ENCODE assay signal across 32 cellular contexts in the genomic region with DNA sequence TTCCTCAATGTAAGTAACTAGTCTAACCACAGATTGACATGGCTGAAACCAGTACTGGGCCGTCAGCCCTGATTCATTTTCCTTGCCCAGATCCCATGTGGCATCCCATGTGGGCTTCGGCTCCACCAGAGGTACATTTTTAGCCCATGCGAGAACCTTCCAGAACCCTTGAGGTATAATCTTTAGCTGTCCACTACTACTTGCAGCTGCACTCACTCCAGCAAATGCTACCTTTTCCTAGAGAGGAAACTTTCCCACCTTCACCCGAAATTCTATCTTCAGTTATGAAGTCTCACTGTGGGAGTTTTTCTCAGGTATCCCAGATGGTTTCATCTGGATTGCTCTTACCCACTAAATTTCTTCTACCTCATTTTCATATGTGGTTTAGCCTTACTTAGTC.
"Had no signal": no experiment of that assay in that cellular context is flagged by ENCODE, and none has a peak within 500 bp of the region (broad histone marks: within the 10 kb centered on the region; RNA-seq: fewer than 3 reads in every experiment).

No MANE protein-coding gene starts in this region.

- ATAC-seq: activated naive CD4-positive, alpha-beta T cell treated with anti-CD3 and anti-CD28 coated beads, Interleukin-2, amount 50 U/mL, for 72 hours; activated naive CD8-positive, alpha-beta T cell treated with anti-CD3 and anti-CD28 coated beads, Interleukin-2, amount 50 U/mL, for 24 hours; activated T-cell treated with anti-CD3 and anti-CD28 coated beads, Interleukin-2, amount 50 U/mL, for 4 hours; activated T-cell treated with anti-CD3 and anti-CD28 coated beads, Interleukin-2, amount 50 U/mL, for 72 hours; activated T-helper 17 cell treated with anti-CD3 and anti-CD28 coated beads, Interleukin-2, amount 50 U/mL, for 72 hours; body of pancreas had no signal

- H3K27ac ChIP-seq: adrenal gland, ascending aorta, body of pancreas, brain microvascular endothelial cell, breast epithelium, cardiac muscle cell had no signal

- H3K9me3 ChIP-seq: adrenal gland, ascending aorta, body of pancreas, breast epithelium had no signal

- H3K27me3 ChIP-seq: adrenal gland, ascending aorta, body of pancreas, brain microvascular endothelial cell, breast epithelium, cardiac muscle cell had no signal

- H3K4me1 ChIP-seq: ascending aorta, body of pancreas, breast epithelium had no signal

- H3K4me3 ChIP-seq: adrenal gland, ascending aorta, body of pancreas, breast epithelium, cardiac muscle cell had no signal

- H3K36me3 ChIP-seq: adrenal gland, ascending aorta, brain microvascular endothelial cell, breast epithelium, cardiac muscle cell had no signal

- DNase-seq: activated effector memory CD4-positive, alpha-beta T cell treated with anti-CD3 and anti-CD28 coated beads, Interleukin-2, amount 50 U/mL, for 16 hours; activated effector memory CD4-positive, alpha-beta T cell treated with Interleukin-2 at 50 U/mL for 16 hours; activated gamma-delta T cell; activated gamma-delta T cell treated with Interleukin-2 at 50 U/mL for 16 hours; activated naive CD4-positive, alpha-beta T cell; activated naive CD4-positive, alpha-beta T cell treated with anti-CD3 and anti-CD28 coated beads for 36 hours; activated naive CD4-positive, alpha-beta T cell treated with anti-CD3 and anti-CD28 coated beads, Interleukin-2, amount 10 ng/mL, durations not matched to agents 7 days and 5 days; activated naive CD4-positive, alpha-beta T cell treated with anti-CD3 and anti-CD28 coated beads, Interleukin-2, amount 50 U/mL, for 16 hours; activated naive CD4-positive, alpha-beta T cell treated with Interleukin-2 at 50 U/mL for 16 hours; activated naive CD8-positive, alpha-beta T cell treated with anti-CD3 and anti-CD28 coated beads for 36 hours; activated naive CD8-positive, alpha-beta T cell treated with anti-CD3 and anti-CD28 coated beads, Interleukin-2, amount 10 ng/mL, durations not matched to agents 7 days and 5 days; activated naive CD8-positive, alpha-beta T cell treated with anti-CD3 and anti-CD28 coated beads, Interleukin-2, amount 50 U/mL, for 24 hours; activated T-cell treated with anti-CD3 and anti-CD28 coated beads, Interleukin-2, amount 50 U/mL, for 24 hours; activated T-cell treated with anti-CD3 and anti-CD28 coated beads, Interleukin-2, amount 50 U/mL, for 4 hours; activated T-cell treated with anti-CD3 and anti-CD28 coated beads, Interleukin-2, amount 50 U/mL, for 48 hours; activated T-cell treated with anti-CD3 and anti-CD28 coated beads, Interleukin-2, amount 50 U/mL, for 72 hours; adrenal gland; amniotic stem cell; amygdala; anterior cingulate cortex; aorta; body of pancreas; brain microvascular endothelial cell; central memory CD4-positive, alpha-beta T cell; cerebellar nuclear complex had no signal

- FAIRE-seq: astrocyte, bronchial epithelial cell had no signal
